ENCODE assay signal across 9 cellular contexts in the genomic region with DNA sequence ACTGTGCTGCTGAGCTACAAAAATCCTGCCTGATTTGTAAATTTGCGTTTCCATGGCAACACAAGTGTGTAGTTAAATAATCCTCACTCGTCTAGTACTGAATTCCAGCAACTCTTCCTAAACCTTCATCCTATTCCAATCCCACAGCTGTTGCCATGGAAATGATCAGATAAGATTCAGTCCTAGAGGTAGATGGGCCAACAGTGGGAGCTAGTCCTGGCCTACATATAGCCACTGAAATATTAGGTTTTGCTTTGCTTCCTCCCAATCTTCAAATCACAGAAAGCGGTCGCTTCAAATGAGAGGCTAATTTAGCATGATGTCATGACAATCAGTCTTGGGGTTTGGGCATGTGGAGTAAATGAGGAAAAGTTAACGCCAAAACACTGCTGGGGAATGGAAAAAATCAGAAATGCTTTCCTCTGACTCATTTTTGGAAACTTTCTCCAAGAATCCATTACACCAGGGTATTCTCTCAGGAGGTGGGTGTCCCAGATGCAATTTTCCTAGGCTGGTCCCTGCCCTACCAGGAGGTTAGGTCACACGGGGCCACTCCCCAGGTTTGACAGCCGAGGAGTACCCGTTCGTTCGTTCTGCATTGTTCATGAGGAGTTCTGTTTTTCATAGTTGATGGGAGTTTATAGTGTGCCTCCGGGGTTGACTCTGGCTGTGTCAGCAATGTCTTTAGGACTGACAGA.
DNase-seq lines count a peak whose midpoint lies in the region; ATAC-seq and TF ChIP-seq lines count a peak whose summit lies in the region.
"Had no signal": no experiment of that assay in that cellular context is flagged by ENCODE, and none has a peak within 500 bp of the region (broad histone marks: within the 10 kb centered on the region; RNA-seq: fewer than 3 reads in every experiment).

No MANE protein-coding gene starts in this region.

- WGBS in prostate gland, result 41% methylated on average over 11 of the region's 11 CpGs

- peak overlapping the region; percentile 60 for H3K27ac Mint-ChIP-seq in mesothelial cell of epicardium
- H3K27ac Mint-ChIP-seq: activated naive CD8-positive, alpha-beta T cell treated with anti-CD3 and anti-CD28 coated beads for 36 hours had no signal

- H3K4me1 Mint-ChIP-seq in mesothelial cell of epicardium, result peaks cover 10% of the 10 kb centered on the region
- H3K4me1 Mint-ChIP-seq: activated naive CD8-positive, alpha-beta T cell treated with anti-CD3 and anti-CD28 coated beads for 36 hours had no signal

- DNase-seq in NCI-H446 treated with DMSO at 0.1 percent for 48 hours (lab: John Stamatoyannopoulos, UW) (peak; percentile 37), mesothelial cell of epicardium (ENCODE audit: low spot score in 2 of 2, unreplicated experiment in 2 of 2) (no peak), tibial artery (peak; percentile 63 to 71), prostate gland (ENCODE audit: low spot score) (no peak), G401 (ENCODE audit: low spot score) (no peak)
- DNase-seq: activated naive CD8-positive, alpha-beta T cell treated with anti-CD3 and anti-CD28 coated beads for 36 hours; NCI-H1092 treated with DMSO at 0.1 percent for 48 hours had no signal

- H3K36me3 ChIP-seq in duodenal mucosa (ENCODE audit: control insufficient read depth in 1 of 2, insufficient read depth in 2 of 2, low read length in 2 of 2) (no peaks in the 10 kb centered on the region), tibial artery (no peaks in the 10 kb centered on the region), prostate gland (no peaks in the 10 kb centered on the region)

- H3K27me3 ChIP-seq in duodenal mucosa (ENCODE audit: control insufficient read depth in 1 of 2, insufficient read depth in 2 of 2, low read length in 2 of 2), result no peaks in the 10 kb centered on the region
- H3K27me3 ChIP-seq in tibial artery, result no peaks in the 10 kb centered on the region
- no peaks in the 10 kb centered on the region for H3K27me3 ChIP-seq in prostate gland (replicated peaks; ENCODE audit: insufficient read depth)

- TF ChIP-seq CTCF in mesothelial cell of epicardium (IDR thresholded peaks at IDR 0.05; ENCODE audit: unreplicated experiment) (no peak), tibial artery (IDR thresholded peaks at IDR 0.05) (no peak), prostate gland (IDR thresholded peaks at IDR 0.05) (no peak)

- peak overlapping the region; percentile 26 to 64 for H3K4me3 ChIP-seq in duodenal mucosa (ENCODE audit: low read depth in 1 of 2, low read length in 2 of 2)
- peak overlapping the region; percentile 28 to 32 for H3K4me3 ChIP-seq in tibial artery
- H3K4me3 ChIP-seq in prostate gland, result peak overlapping the region in 1 of 2 donors; percentile 12

- TF ChIP-seq POLR2A in prostate gland (IDR thresholded peaks at IDR 0.05), result no peak

- H3K36me3 Mint-ChIP-seq in mesothelial cell of epicardium, result no peaks in the 10 kb centered on the region
- H3K36me3 Mint-ChIP-seq: activated naive CD8-positive, alpha-beta T cell treated with anti-CD3 and anti-CD28 coated beads for 36 hours had no signal

- H3K4me3 Mint-ChIP-seq in mesothelial cell of epicardium, result no peak overlapping the region
- H3K4me3 Mint-ChIP-seq: activated naive CD8-positive, alpha-beta T cell treated with anti-CD3 and anti-CD28 coated beads for 36 hours had no signal

- H3K9me3 Mint-ChIP-seq in mesothelial cell of epicardium, result no peaks in the 10 kb centered on the region
- H3K9me3 Mint-ChIP-seq: activated naive CD8-positive, alpha-beta T cell treated with anti-CD3 and anti-CD28 coated beads for 36 hours had no signal

- peaks cover 6% of the 10 kb centered on the region for H3K27me3 Mint-ChIP-seq in mesothelial cell of epicardium (ENCODE audit: low read depth)
- H3K27me3 Mint-ChIP-seq: activated naive CD8-positive, alpha-beta T cell treated with anti-CD3 and anti-CD28 coated beads for 36 hours had no signal

- H3K4me1 ChIP-seq in duodenal mucosa (ENCODE audit: control insufficient read depth in 1 of 2, insufficient read depth in 2 of 2, low read length in 2 of 2), result no peaks in the 10 kb centered on the region
- peaks cover 0 to 11% (median 3%) of the 10 kb centered on the region in 4 donors for H3K4me1 ChIP-seq in tibial artery
- no peaks in the 10 kb centered on the region for H3K4me1 ChIP-seq in prostate gland (replicated peaks)

- H3K9me3 ChIP-seq in duodenal mucosa (ENCODE audit: control insufficient read depth in 1 of 2, low read length in 2 of 2) (no peaks in the 10 kb centered on the region), tibial artery (no peaks in the 10 kb centered on the region), prostate gland (no peaks in the 10 kb centered on the region)

- no peak for ATAC-seq in GM18867 (IDR thresholded peaks at IDR 0.05; ENCODE audit: unreplicated experiment)

- in situ Hi-C loops in G401 (cut with HindIII; ENCODE audit: low sequenced_read_pairs), result no loop called here

- intact Hi-C loops in tibial artery (cut with DNase I; ENCODE audit: low total_unique reads) (no loop called here), prostate gland (cut with DNase I) (no loop called here)

- peak overlapping the region; percentile 15 for H3K27ac ChIP-seq in duodenal mucosa (ENCODE audit: low read depth, low read length)
- peak overlapping the region; percentile 72 for H3K27ac ChIP-seq in tibial artery
- peak overlapping the region in 1 of 2 donors; percentile 6 for H3K27ac ChIP-seq in prostate gland

- peak overlapping the region in 1 of 2 donors; percentile 36 for H3K9ac ChIP-seq in duodenal mucosa (ENCODE audit: low read depth in 1 of 2, low read length in 2 of 2)

Comparison
In these comparisons a context has a peak if more than half of its experiments do, and no peak if none do; other contexts are left out.
1. DNase-seq: peak in NCI-H446 treated with DMSO at 0.1 percent for 48 hours (single experiment) and tibial artery (2 of 2); none in mesothelial cell of epicardium (0 of 2), prostate gland (single experiment) and G401 (single experiment).